ENCODE assay signal across 8 cellular contexts in the genomic region with DNA sequence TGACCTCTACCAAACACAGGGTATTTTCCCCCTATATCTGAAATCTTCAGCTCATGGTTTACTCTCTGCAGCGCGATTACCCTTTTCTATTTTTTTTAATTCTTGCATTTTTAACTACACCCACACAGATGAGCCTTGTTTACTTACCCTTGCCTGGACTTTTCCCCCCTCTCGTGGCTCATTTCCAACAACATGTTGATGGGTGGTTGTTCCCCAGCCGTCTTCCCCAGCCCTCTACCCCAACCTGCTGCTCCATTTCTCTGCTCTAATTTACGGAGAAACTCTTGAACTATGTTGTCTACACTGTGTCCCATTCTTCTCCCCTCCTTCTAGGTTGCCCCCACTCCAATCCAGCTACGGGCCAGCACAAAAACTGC. TPM values are rescaled to one million over a fixed set of nuclear protein-coding genes. Genes with fewer than 3 reads are reported as not detected.
DNase-seq lines count a peak whose midpoint lies in the region; ATAC-seq and TF ChIP-seq lines count a peak whose summit lies in the region.

No MANE protein-coding gene starts in this region.

- H3K9me3 Mint-ChIP-seq in effector memory CD8-positive, alpha-beta T cell = peaks cover 0 to 2% of the 10 kb centered on the region in 2 donors
- peaks cover 49% of the 10 kb centered on the region for H3K9me3 Mint-ChIP-seq in activated naive CD4-positive, alpha-beta T cell treated with anti-CD3 and anti-CD28 coated beads, Interleukin-2, amount 10 ng/mL, durations not matched to agents 7 days and 5 days

- H3K27me3 Mint-ChIP-seq in effector memory CD8-positive, alpha-beta T cell = no peaks in the 10 kb centered on the region
- H3K27me3 Mint-ChIP-seq in activated naive CD4-positive, alpha-beta T cell treated with anti-CD3 and anti-CD28 coated beads, Interleukin-2, amount 10 ng/mL, durations not matched to agents 7 days and 5 days = no peaks in the 10 kb centered on the region

- peak; percentile 4 for ATAC-seq in effector memory CD8-positive, alpha-beta T cell (replicated peaks)
- ATAC-seq in HG02798 (IDR thresholded peaks at IDR 0.05; ENCODE audit: poor library complexity, unreplicated experiment) = no peak
- ATAC-seq in HG03175 (IDR thresholded peaks at IDR 0.05; ENCODE audit: unreplicated experiment) = no peak

- no peaks in the 10 kb centered on the region for H3K36me3 ChIP-seq in mucosa of stomach (ENCODE audit: control insufficient read depth, insufficient read depth, low read length)

- CTCF ChIA-PET in activated naive CD4-positive, alpha-beta T cell treated with anti-CD3 and anti-CD28 coated beads, Interleukin-2, amount 10 ng/mL, durations not matched to agents 7 days and 5 days (lab: Charles Lee) = interaction anchor here (0.6 to 1.0 kb wide), 3 partner anchors 12 to 137 kb away, joined by 3 to 4 read pairs (median 3); partner anchors contain the start of gene ZNF345

- no peak overlapping the region for H3K27ac Mint-ChIP-seq in effector memory CD8-positive, alpha-beta T cell
- no peak overlapping the region for H3K27ac Mint-ChIP-seq in activated naive CD4-positive, alpha-beta T cell treated with anti-CD3 and anti-CD28 coated beads, Interleukin-2, amount 10 ng/mL, durations not matched to agents 7 days and 5 days

- peaks cover 2% of the 10 kb centered on the region for H3K9me3 ChIP-seq in mucosa of stomach (ENCODE audit: control insufficient read depth, low read length)

- H3K9ac ChIP-seq in mucosa of stomach (ENCODE audit: low read length) = peak overlapping the region; percentile 70

- DNase-seq in AG08396 (ENCODE audit: low spot score) (peak; percentile 9), HL-60 (ENCODE audit: low read depth in 1 of 2, low spot score in 1 of 2) (no peak), G401 (ENCODE audit: low spot score) (no peak)
- DNase-seq in effector memory CD8-positive, alpha-beta T cell = no peak
- DNase-seq in activated naive CD4-positive, alpha-beta T cell treated with anti-CD3 and anti-CD28 coated beads, Interleukin-2, amount 10 ng/mL, durations not matched to agents 7 days and 5 days = no peak

- no peaks in the 10 kb centered on the region for H3K27me3 ChIP-seq in HL-60 (ENCODE audit: insufficient read depth, poor library complexity, severe bottlenecking)
- no peaks in the 10 kb centered on the region for H3K27me3 ChIP-seq in mucosa of stomach (ENCODE audit: control insufficient read depth, insufficient read depth, low read length)

- H3K27ac ChIP-seq in HL-60 (replicated peaks) = peak overlapping the region; percentile 91

- H3K36me3 Mint-ChIP-seq in effector memory CD8-positive, alpha-beta T cell (ENCODE audit: insufficient read depth) = peaks cover 9% of the 10 kb centered on the region
- H3K36me3 Mint-ChIP-seq in activated naive CD4-positive, alpha-beta T cell treated with anti-CD3 and anti-CD28 coated beads, Interleukin-2, amount 10 ng/mL, durations not matched to agents 7 days and 5 days = peaks cover 53% of the 10 kb centered on the region

- TF ChIP-seq CTCF in HL-60 (IDR thresholded peaks at IDR 0.05; ENCODE audit: insufficient read depth, low read length) = no peak

- in situ Hi-C loops in G401 (cut with HindIII; ENCODE audit: low sequenced_read_pairs) = no loop called here

- H3K4me3 ChIP-seq in HL-60 (replicated peaks; ENCODE audit: insufficient read depth, low read length) (peak overlapping the region; percentile 45), mucosa of stomach (ENCODE audit: low read length) (peak overlapping the region; percentile 65)

- H3K4me3 Mint-ChIP-seq in effector memory CD8-positive, alpha-beta T cell = no peak overlapping the region
- H3K4me3 Mint-ChIP-seq in activated naive CD4-positive, alpha-beta T cell treated with anti-CD3 and anti-CD28 coated beads, Interleukin-2, amount 10 ng/mL, durations not matched to agents 7 days and 5 days = no peak overlapping the region

- no peaks in the 10 kb centered on the region for H3K4me1 ChIP-seq in mucosa of stomach (ENCODE audit: control insufficient read depth, insufficient read depth, low read length)

- peaks cover 4 to 11% of the 10 kb centered on the region in 2 donors for H3K4me1 Mint-ChIP-seq in effector memory CD8-positive, alpha-beta T cell (ENCODE audit: low read depth in 2 of 2)
- H3K4me1 Mint-ChIP-seq in activated naive CD4-positive, alpha-beta T cell treated with anti-CD3 and anti-CD28 coated beads, Interleukin-2, amount 10 ng/mL, durations not matched to agents 7 days and 5 days = no peaks in the 10 kb centered on the region

RNA-seq across cellular contexts. Expression of gene ZNF790, which starts 0.7 kb away (rescaled TPM):
- 1.1 and 2.1 TPM in 2 replicates for total RNA-seq in G401 (2014; rRNA removed; shearing (Covaris generic))

RNA-seq across cellular contexts. Expression of gene ZNF345, which starts 13.2 kb away (rescaled TPM):
- total RNA-seq in G401 (2014; rRNA removed; shearing (Covaris generic)) = 1.8 and 2.1 TPM in 2 replicates
